In genomic region chr1:11473635-11474034, GRCh38 we compare ENCODE assay signal across 10 cellular contexts. TPM values are rescaled to one million over a fixed set of nuclear protein-coding genes. Genes with fewer than 3 reads are reported as not detected.
A peak's percentile ranks its signal among the peaks of the same experiment; 100 is the strongest.
DNase-seq lines count a peak whose midpoint lies in the region; ATAC-seq and TF ChIP-seq lines count a peak whose summit lies in the region.
"Had no signal": no experiment of that assay in that cellular context is flagged by ENCODE, and none has a peak within 500 bp of the region (broad histone marks: within the 10 kb centered on the region; RNA-seq: fewer than 3 reads in every experiment).

No MANE protein-coding gene starts in this region.

- H3K27me3 ChIP-seq in iPS DF 6.9 (ENCODE audit: control insufficient read depth, insufficient read depth, low read length) = peaks cover 1% of the 10 kb centered on the region; the same call in 1 of the 2 replicates
- peaks cover 2 to 3% of the 10 kb centered on the region in 2 donors for H3K27me3 ChIP-seq in aorta (ENCODE audit: control insufficient read depth in 1 of 2, insufficient read depth in 2 of 2, low read length in 1 of 2)

- TF ChIP-seq CTCF in HEK293 (tag by site-specific recombination; IDR thresholded peaks at IDR 0.05) = no peak

- no peak overlapping the region for H3K27ac ChIP-seq in HEK293 (ENCODE audit: extremely low read depth, low read depth, low read length)
- no peak overlapping the region for H3K27ac ChIP-seq in iPS DF 6.9 (ENCODE audit: low read length)
- H3K27ac ChIP-seq in aorta (ENCODE audit: low read depth in 1 of 2, low read length in 2 of 2) = no peak overlapping the region

- ATAC-seq in aorta (ENCODE audit: low FRiP score) = no peak

- CTCF ChIA-PET in HEK293 (lab: Yijun Ruan, JAX) = no interaction called here

- H3K9me3 ChIP-seq in HEK293 (ENCODE audit: control insufficient read depth, insufficient read depth, low read depth, low read length) = no peaks in the 10 kb centered on the region
- H3K9me3 ChIP-seq in iPS DF 6.9 (ENCODE audit: control insufficient read depth, insufficient read depth, low read length) = no peaks in the 10 kb centered on the region
- H3K9me3 ChIP-seq in aorta (ENCODE audit: control insufficient read depth, low read length) = peaks cover 1% of the 10 kb centered on the region

- peak; percentile 12 for DNase-seq in CMK (ENCODE audit: low read depth)
- peak; percentile 26 to 34 for DNase-seq in activated CD4-positive, alpha-beta T cell treated with anti-CD3 and anti-CD28 coated beads, Interleukin-2, amount 50 U/mL, for 48 hours
- peak; percentile 20 for DNase-seq in iPS DF 6.9 (ENCODE audit: low read depth, low spot score)
- no peak for DNase-seq in SHP77 (lab: John Stamatoyannopoulos, UW)
- no peak for DNase-seq in NCI-H1105 treated with DMSO at 0.1 percent for 48 hours (lab: John Stamatoyannopoulos, UW)
- DNase-seq in inferior parietal cortex (ENCODE audit: extremely low spot score) = no peak
- no peak for DNase-seq in aorta
- DNase-seq: NCI-H510A, T-helper 9 cell had no signal

- POLR2A ChIA-PET in HEK293 (lab: Yijun Ruan, JAX) = no interaction called here

- no CpG with 5 or more reads among the region's 5 CpGs for WGBS in iPS DF 6.9 (ENCODE audit: insufficient coverage, insufficient read length)
- WGBS in aorta, 2 donors = 22 to 29% methylated on average over 5 of the region's 5 CpGs

- intact Hi-C loops in aorta (cut with DNase I) = no loop called here

- H3K4me1 ChIP-seq in HEK293 (ENCODE audit: control insufficient read depth, insufficient read depth, low read length) (no peaks in the 10 kb centered on the region), iPS DF 6.9 (ENCODE audit: control insufficient read depth, insufficient read depth, low read length) (no peaks in the 10 kb centered on the region), aorta (ENCODE audit: control insufficient read depth in 1 of 2, insufficient read depth in 2 of 2, low read length in 2 of 2) (no peaks in the 10 kb centered on the region)

- no peak overlapping the region for H3K4me3 ChIP-seq in HEK293 (ENCODE audit: low read depth, low read length)
- no peak overlapping the region for H3K4me3 ChIP-seq in iPS DF 6.9 (ENCODE audit: low read length)
- H3K4me3 ChIP-seq in aorta (ENCODE audit: low read length in 2 of 2) = no peak overlapping the region

- H3K36me3 ChIP-seq in HEK293 (ENCODE audit: control insufficient read depth in 2 of 2, insufficient read depth in 1 of 2, low read length in 2 of 2) (no peaks in the 10 kb centered on the region), iPS DF 6.9 (ENCODE audit: control insufficient read depth, insufficient read depth, low read length) (no peaks in the 10 kb centered on the region), aorta (ENCODE audit: control insufficient read depth in 1 of 2, insufficient read depth in 2 of 2, low read length in 1 of 2) (no peaks in the 10 kb centered on the region)

TF ChIP-seq in HEK293, 187 proteins besides CTCF, POLR2A, EP300 and RAD21:
- no peak for TF ChIP-seq ZNF266 (tag by site-specific recombination; IDR thresholded peaks at IDR 0.05; ENCODE audit: low read depth)
- TF ChIP-seq REST (tag by site-specific recombination; IDR thresholded peaks at IDR 0.05) = peak; percentile 97
TF ChIP-seq in HEK293: peak in this region for 1.

RNA-seq across cellular contexts. Expression of gene DISP3, which starts 5.3 kb away (rescaled TPM):
- total RNA-seq in aorta = under 1 TPM; 0.10 to 0.12 TPM
- not detected for polyA plus RNA-seq in aorta

Comparison
In these comparisons a context has a peak if more than half of its experiments do, and no peak if none do; other contexts are left out.
1. DNase-seq: peak in CMK (single experiment), activated CD4-positive, alpha-beta T cell treated with anti-CD3 and anti-CD28 coated beads, Interleukin-2, amount 50 U/mL, for 48 hours (2 of 2) and iPS DF 6.9 (single experiment); none in SHP77 (0 of 2), NCI-H1105 treated with DMSO at 0.1 percent for 48 hours (single experiment), inferior parietal cortex (single experiment) and aorta (0 of 2).